In genomic region chr19:54201980-54202379, GRCh38 we compare ENCODE assay signal across 8 cellular contexts. TPM values are rescaled to one million over a fixed set of nuclear protein-coding genes. Genes with fewer than 3 reads are reported as not detected.
DNase-seq lines count a peak whose midpoint lies in the region; ATAC-seq, FAIRE-seq and TF ChIP-seq lines count a peak whose summit lies in the region.

No MANE protein-coding gene starts in this region.

- 67% methylated on average over 13 of the region's 13 CpGs for WGBS in suprapubic skin

- no peak for ATAC-seq in activated naive CD4-positive, alpha-beta T cell treated with anti-CD3 and anti-CD28 coated beads, Interleukin-2, amount 50 U/mL, for 72 hours
- no peak for ATAC-seq in HG03097 (IDR thresholded peaks at IDR 0.05; ENCODE audit: low FRiP score, unreplicated experiment)

- peak overlapping the region; percentile 95 for H3K4me3 Mint-ChIP-seq in activated CD4-positive, alpha-beta T cell treated with anti-CD3 and anti-CD28 coated beads, Interleukin-2, amount 10 ng/mL, durations not matched to agents 24 days and 14 days

- TF ChIP-seq POLR2A in suprapubic skin (IDR thresholded peaks at IDR 0.05) (no peak), H54 (IDR thresholded peaks at IDR 0.05; ENCODE audit: low read depth, low read length) (no peak)

- no peaks in the 10 kb centered on the region for H3K27me3 ChIP-seq in suprapubic skin

- peaks cover 55% of the 10 kb centered on the region for H3K4me1 Mint-ChIP-seq in activated CD4-positive, alpha-beta T cell treated with anti-CD3 and anti-CD28 coated beads, Interleukin-2, amount 10 ng/mL, durations not matched to agents 24 days and 14 days

- no peak for DNase-seq in activated CD4-positive, alpha-beta T cell treated with anti-CD3 and anti-CD28 coated beads, Interleukin-2, amount 10 ng/mL, durations not matched to agents 24 days and 14 days
- no peak for DNase-seq in activated CD4-positive, alpha-beta T cell treated with anti-CD3 and anti-CD28 coated beads, Interleukin-2, amount 50 U/mL, for 1 hour
- no peak for DNase-seq in activated naive CD4-positive, alpha-beta T cell treated with anti-CD3 and anti-CD28 coated beads, Interleukin-2, amount 50 U/mL, for 72 hours (ENCODE audit: low spot score in 2 of 2)
- DNase-seq in kidney: peak; percentile 18
- no peak for DNase-seq in suprapubic skin (ENCODE audit: low spot score in 2 of 2)
- no peak for DNase-seq in H54 (ENCODE audit: insufficient read length, low spot score)
- no peak for DNase-seq in activated effector memory CD4-positive, alpha-beta T cell treated with anti-CD3 and anti-CD28 coated beads, Interleukin-2, amount 50 U/mL, for 16 hours

- no peak for TF ChIP-seq CTCF in kidney (IDR thresholded peaks at IDR 0.05; ENCODE audit: borderline replicate concordance, extremely low read depth, insufficient read depth)
- TF ChIP-seq CTCF in suprapubic skin (IDR thresholded peaks at IDR 0.05): no peak

- FAIRE-seq in kidney (lab: Jason Lieb, UNC): no peak
- no peak for FAIRE-seq in H54 (lab: Jason Lieb, UNC)

- TF ChIP-seq EP300 in suprapubic skin (IDR thresholded peaks at IDR 0.05): no peak

- H3K27me3 Mint-ChIP-seq in activated CD4-positive, alpha-beta T cell treated with anti-CD3 and anti-CD28 coated beads, Interleukin-2, amount 10 ng/mL, durations not matched to agents 24 days and 14 days: no peaks in the 10 kb centered on the region

- H3K36me3 ChIP-seq in kidney (ENCODE audit: control insufficient read depth in 1 of 2, insufficient read depth in 2 of 2, low read length in 2 of 2) (peaks cover 27 to 36% of the 10 kb centered on the region in 2 donors), suprapubic skin (peaks cover 49% of the 10 kb centered on the region)

- H3K27ac Mint-ChIP-seq in activated CD4-positive, alpha-beta T cell treated with anti-CD3 and anti-CD28 coated beads, Interleukin-2, amount 10 ng/mL, durations not matched to agents 24 days and 14 days: peak overlapping the region; percentile 99
- peak overlapping the region; percentile 93 to 100 for H3K27ac Mint-ChIP-seq in activated naive CD4-positive, alpha-beta T cell treated with anti-CD3 and anti-CD28 coated beads, Interleukin-2, amount 50 U/mL, for 72 hours

- peak overlapping the region in 1 of 2 donors; percentile 94 for H3K9ac ChIP-seq in kidney (ENCODE audit: low read length in 2 of 2)

- peaks cover 22 to 29% of the 10 kb centered on the region in 2 donors for H3K4me1 ChIP-seq in kidney (ENCODE audit: control insufficient read depth in 1 of 2, insufficient read depth in 1 of 2, low read depth in 1 of 2, low read length in 2 of 2)
- H3K4me1 ChIP-seq in suprapubic skin: peaks cover 64% of the 10 kb centered on the region

- peak overlapping the region; percentile 4 to 95 for H3K27ac ChIP-seq in kidney (ENCODE audit: low read depth in 2 of 2, low read length in 2 of 2)
- no peak overlapping the region for H3K27ac ChIP-seq in suprapubic skin

- H3K9me3 ChIP-seq in kidney (ENCODE audit: control insufficient read depth in 1 of 2, low read length in 2 of 2): no peaks in the 10 kb centered on the region
- no peaks in the 10 kb centered on the region for H3K9me3 ChIP-seq in suprapubic skin

- H3K9me3 Mint-ChIP-seq in activated CD4-positive, alpha-beta T cell treated with anti-CD3 and anti-CD28 coated beads, Interleukin-2, amount 10 ng/mL, durations not matched to agents 24 days and 14 days: no peaks in the 10 kb centered on the region
- no peaks in the 10 kb centered on the region for H3K9me3 Mint-ChIP-seq in activated naive CD4-positive, alpha-beta T cell treated with anti-CD3 and anti-CD28 coated beads, Interleukin-2, amount 50 U/mL, for 72 hours

- H3K36me3 Mint-ChIP-seq in activated CD4-positive, alpha-beta T cell treated with anti-CD3 and anti-CD28 coated beads, Interleukin-2, amount 10 ng/mL, durations not matched to agents 24 days and 14 days (ENCODE audit: low read depth): peaks cover 65% of the 10 kb centered on the region
- H3K36me3 Mint-ChIP-seq in activated naive CD4-positive, alpha-beta T cell treated with anti-CD3 and anti-CD28 coated beads, Interleukin-2, amount 50 U/mL, for 72 hours: peaks cover 43 to 58% of the 10 kb centered on the region in 2 donors

- H3K4me3 ChIP-seq in kidney (ENCODE audit: low read length in 2 of 2): peak overlapping the region; percentile 92 to 94
- peak overlapping the region; percentile 78 for H3K4me3 ChIP-seq in suprapubic skin

- intact Hi-C loops in activated CD4-positive, alpha-beta T cell treated with anti-CD3 and anti-CD28 coated beads, Interleukin-2, amount 10 ng/mL, durations not matched to agents 24 days and 14 days (cut with micrococcal nuclease): loop anchor here (1.0 to 10.0 kb wide), 3 partner anchors 65 to 1053 kb away; partner anchors contain the start of genes CNOT3, LENG8 and PPP6R1
- intact Hi-C loops in kidney (cut with DNase I): no loop called here

RNA-seq across cellular contexts. Expression of gene RPS9, which starts 1.3 kb away (rescaled TPM):
- 1,530 and 1,555 TPM in 2 replicates for total RNA-seq in activated CD4-positive, alpha-beta T cell treated with anti-CD3 and anti-CD28 coated beads, Interleukin-2, amount 10 ng/mL, durations not matched to agents 24 days and 14 days
- total RNA-seq in activated naive CD4-positive, alpha-beta T cell treated with anti-CD3 and anti-CD28 coated beads, Interleukin-2, amount 50 U/mL, for 72 hours: 1,000 to 10,000 TPM; 1,448 to 1,707 TPM
- total RNA-seq in kidney (1,209 TPM), suprapubic skin (1,000 to 10,000 TPM; 1,403 to 3,061 (median 2,817) TPM)
- polyA plus RNA-seq in kidney (ENCODE audit: insufficient read depth, low read depth, low replicate concordance): 2,020 TPM

RNA-seq across cellular contexts. Expression of gene TSEN34, which starts 10.9 kb away (rescaled TPM):
- 17.9 and 18.4 TPM in 2 replicates for total RNA-seq in activated CD4-positive, alpha-beta T cell treated with anti-CD3 and anti-CD28 coated beads, Interleukin-2, amount 10 ng/mL, durations not matched to agents 24 days and 14 days
- total RNA-seq in activated naive CD4-positive, alpha-beta T cell treated with anti-CD3 and anti-CD28 coated beads, Interleukin-2, amount 50 U/mL, for 72 hours: 10 to 100 TPM; 10.2 to 15.8 TPM
- 33.8 TPM for total RNA-seq in kidney
- 51.0 TPM for polyA plus RNA-seq in kidney (ENCODE audit: insufficient read depth, low read depth, low replicate concordance)
- 10 to 100 TPM; 42.7 to 76.3 (median 69.1) TPM for total RNA-seq in suprapubic skin

RNA-seq across cellular contexts. Expression of gene MBOAT7, which starts 12.6 kb away (rescaled TPM):
- total RNA-seq in activated CD4-positive, alpha-beta T cell treated with anti-CD3 and anti-CD28 coated beads, Interleukin-2, amount 10 ng/mL, durations not matched to agents 24 days and 14 days: 289 and 291 TPM in 2 replicates
- total RNA-seq in activated naive CD4-positive, alpha-beta T cell treated with anti-CD3 and anti-CD28 coated beads, Interleukin-2, amount 50 U/mL, for 72 hours: 10 to 100 TPM; 56.8 to 97.2 TPM
- total RNA-seq in kidney (64.4 TPM), suprapubic skin (10 to 100 TPM; 54.7 to 96.5 (median 58.7) TPM)
- polyA plus RNA-seq in kidney (ENCODE audit: insufficient read depth, low read depth, low replicate concordance): 41.6 TPM

RNA-seq across cellular contexts. Expression of gene LILRB3, which starts 20.8 kb away (rescaled TPM):
- 0.26 TPM in 1 of 2 replicates, not detected in the other for total RNA-seq in activated CD4-positive, alpha-beta T cell treated with anti-CD3 and anti-CD28 coated beads, Interleukin-2, amount 10 ng/mL, durations not matched to agents 24 days and 14 days
- under 1 TPM in 1 of 2 donors, not detected in 1; 0.37 TPM for total RNA-seq in activated naive CD4-positive, alpha-beta T cell treated with anti-CD3 and anti-CD28 coated beads, Interleukin-2, amount 50 U/mL, for 72 hours
- total RNA-seq in kidney: 10.0 TPM
- polyA plus RNA-seq in kidney (ENCODE audit: insufficient read depth, low read depth, low replicate concordance): 1.4 TPM
- total RNA-seq in suprapubic skin: 1 to 10 TPM in 3 of 4 donors, under 1 TPM in 1; 0.34 to 5.7 (median 2.9) TPM

RNA-seq across cellular contexts. Expression of gene TMC4, which starts 29.0 kb away (rescaled TPM):
- total RNA-seq in activated CD4-positive, alpha-beta T cell treated with anti-CD3 and anti-CD28 coated beads, Interleukin-2, amount 10 ng/mL, durations not matched to agents 24 days and 14 days: 0.54 and 1.1 TPM in 2 replicates
- not detected for total RNA-seq in activated naive CD4-positive, alpha-beta T cell treated with anti-CD3 and anti-CD28 coated beads, Interleukin-2, amount 50 U/mL, for 72 hours
- total RNA-seq in kidney: 98.9 TPM
- polyA plus RNA-seq in kidney (ENCODE audit: insufficient read depth, low read depth, low replicate concordance): 64.6 TPM
- 10 to 100 TPM in 2 of 4 donors, 1 to 10 TPM in 2; 3.4 to 22.8 (median 9.0) TPM for total RNA-seq in suprapubic skin
